Comparison of ENCODE assay signal across 1 cellular context in genomic region chr1:62423580-62424242, GRCh38.
TF ChIP-seq lines count a peak whose summit lies in the region.

No MANE protein-coding gene starts in this region.

TF ChIP-seq in HepG2, 621 proteins besides CTCF, POLR2A, EP300 and RAD21 (continued from another document and continues in another):
- no peak for TF ChIP-seq CSRNP2 (CRISPR knock-in tag; conservative IDR thresholded peaks at IDR 0.05; ENCODE audit: low read depth)
- TF ChIP-seq ZNF225 (CRISPR knock-in tag; IDR thresholded peaks at IDR 0.05), result no peak
- peak; percentile 91 for TF ChIP-seq RFXAP (CRISPR knock-in tag; IDR thresholded peaks at IDR 0.05; ENCODE audit: borderline replicate concordance)
- TF ChIP-seq ZNF281 (CRISPR knock-in tag; IDR thresholded peaks at IDR 0.05; ENCODE audit: borderline replicate concordance), result peak; percentile 40; the same call in 1 of the 2 replicates
- TF ChIP-seq RBM22 (optimal IDR thresholded peaks at IDR 0.05; ENCODE audit: low read length), result no peak
- no peak for TF ChIP-seq E2F5 (CRISPR knock-in tag; conservative IDR thresholded peaks at IDR 0.05)
- no peak for TF ChIP-seq MBD4 (IDR thresholded peaks at IDR 0.05; ENCODE audit: borderline replicate concordance, low read length)
- TF ChIP-seq ZNF639 (CRISPR knock-in tag; conservative IDR thresholded peaks at IDR 0.05), result peak; percentile 43; the same call in 1 of the 2 replicates
- no peak for TF ChIP-seq POLR2AphosphoS5 (IDR thresholded peaks at IDR 0.05; ENCODE audit: low read depth, low read length)
- TF ChIP-seq ZNF44 (CRISPR knock-in tag; IDR thresholded peaks at IDR 0.05), result no peak
- peak; percentile 87 for TF ChIP-seq THRA (CRISPR knock-in tag; IDR thresholded peaks at IDR 0.05; ENCODE audit: borderline replicate concordance)
- no peak for TF ChIP-seq ZFP82 (CRISPR knock-in tag; IDR thresholded peaks at IDR 0.05; ENCODE audit: borderline replicate concordance)
- TF ChIP-seq AHDC1 (CRISPR knock-in tag; IDR thresholded peaks at IDR 0.05; ENCODE audit: borderline replicate concordance), result no peak
- peak; percentile 55; the same call in 1 of the 2 replicates for TF ChIP-seq PATZ1 (CRISPR knock-in tag; IDR thresholded peaks at IDR 0.05)
- TF ChIP-seq NR2F2 (IDR thresholded peaks at IDR 0.05; ENCODE audit: borderline replicate concordance, low read depth), result no peak
- TF ChIP-seq TGIF2 (CRISPR knock-in tag; IDR thresholded peaks at IDR 0.05), result peak; percentile 43; the same call in 1 of the 2 replicates
- no peak for TF ChIP-seq ZNF879 (CRISPR knock-in tag; IDR thresholded peaks at IDR 0.05)
- no peak for TF ChIP-seq FOXM1 (CRISPR knock-in tag; IDR thresholded peaks at IDR 0.05)
- no peak for TF ChIP-seq ZNF205 (CRISPR knock-in tag; IDR thresholded peaks at IDR 0.05)
- peak; percentile 83; the same call in 1 of the 2 replicates for TF ChIP-seq FOXJ3 (CRISPR knock-in tag; IDR thresholded peaks at IDR 0.05; ENCODE audit: borderline replicate concordance)
- 0 out of 2 replicates have a peak, but pooled peaks have one; percentile 35 for TF ChIP-seq KMT2A (CRISPR knock-in tag; IDR thresholded peaks at IDR 0.05)
- TF ChIP-seq ZC3H4 (CRISPR knock-in tag; IDR thresholded peaks at IDR 0.05; ENCODE audit: borderline replicate concordance), result peak; percentile 58; the same call in 1 of the 2 replicates
- TF ChIP-seq CENPT (CRISPR knock-in tag; IDR thresholded peaks at IDR 0.05; ENCODE audit: low read depth), result no peak
- TF ChIP-seq GTF3A (CRISPR knock-in tag; conservative IDR thresholded peaks at IDR 0.05), result no peak
- TF ChIP-seq IRX3 (CRISPR knock-in tag; IDR thresholded peaks at IDR 0.05; ENCODE audit: borderline replicate concordance, low read depth), result no peak
- peak; percentile 62; the same call in 1 of the 2 replicates for TF ChIP-seq POGK (CRISPR knock-in tag; conservative IDR thresholded peaks at IDR 0.05)
- TF ChIP-seq ARNTL (CRISPR knock-in tag; IDR thresholded peaks at IDR 0.05), result peak; percentile 79; the same call in 1 of the 2 replicates
- no peak for TF ChIP-seq ZNF749 (CRISPR knock-in tag; IDR thresholded peaks at IDR 0.05; ENCODE audit: borderline replicate concordance)
- TF ChIP-seq ZSCAN25 (CRISPR knock-in tag; IDR thresholded peaks at IDR 0.05), result peak; percentile 51; the same call in 1 of the 2 replicates
- 0 out of 2 replicates have a peak, but pooled peaks have one; percentile 21 for TF ChIP-seq THAP8 (CRISPR knock-in tag; IDR thresholded peaks at IDR 0.05; ENCODE audit: borderline replicate concordance)
- peak; percentile 94 for TF ChIP-seq KLF6 (CRISPR knock-in tag; IDR thresholded peaks at IDR 0.05)
- TF ChIP-seq TBL1XR1 (IDR thresholded peaks at IDR 0.05; ENCODE audit: borderline replicate concordance, low read length, partially characterized antibody), result peak; percentile 15
- TF ChIP-seq ZNF496 (CRISPR knock-in tag; IDR thresholded peaks at IDR 0.05; ENCODE audit: insufficient replicate concordance), result no peak
- no peak for TF ChIP-seq THYN1 (CRISPR knock-in tag; IDR thresholded peaks at IDR 0.05; ENCODE audit: borderline replicate concordance, low read depth)
- TF ChIP-seq NR2F6 (IDR thresholded peaks at IDR 0.05), result peak; percentile 45
- TF ChIP-seq NR2F6 (CRISPR knock-in tag; IDR thresholded peaks at IDR 0.05), result peak; percentile 59; the same call in 1 of the 2 replicates
- peak; percentile 58; the same call in 1 of the 2 replicates for TF ChIP-seq MYPOP (CRISPR knock-in tag; IDR thresholded peaks at IDR 0.05)
- TF ChIP-seq SNAPC2 (CRISPR knock-in tag; IDR thresholded peaks at IDR 0.05), result no peak
- no peak for TF ChIP-seq HNRNPK (IDR thresholded peaks at IDR 0.05; ENCODE audit: low read depth, low read length, poor library complexity, severe bottlenecking)
- peak; percentile 89 for TF ChIP-seq ESRRA (CRISPR knock-in tag; IDR thresholded peaks at IDR 0.05; ENCODE audit: low read depth)
- TF ChIP-seq MYC (CRISPR knock-in tag; IDR thresholded peaks at IDR 0.05; ENCODE audit: borderline replicate concordance), result peak; percentile 100
- peak; percentile 87 for TF ChIP-seq DDIT3 (CRISPR knock-in tag; IDR thresholded peaks at IDR 0.05)
